Comparison of ENCODE assay signal across 17 cellular contexts in the genomic region with DNA sequence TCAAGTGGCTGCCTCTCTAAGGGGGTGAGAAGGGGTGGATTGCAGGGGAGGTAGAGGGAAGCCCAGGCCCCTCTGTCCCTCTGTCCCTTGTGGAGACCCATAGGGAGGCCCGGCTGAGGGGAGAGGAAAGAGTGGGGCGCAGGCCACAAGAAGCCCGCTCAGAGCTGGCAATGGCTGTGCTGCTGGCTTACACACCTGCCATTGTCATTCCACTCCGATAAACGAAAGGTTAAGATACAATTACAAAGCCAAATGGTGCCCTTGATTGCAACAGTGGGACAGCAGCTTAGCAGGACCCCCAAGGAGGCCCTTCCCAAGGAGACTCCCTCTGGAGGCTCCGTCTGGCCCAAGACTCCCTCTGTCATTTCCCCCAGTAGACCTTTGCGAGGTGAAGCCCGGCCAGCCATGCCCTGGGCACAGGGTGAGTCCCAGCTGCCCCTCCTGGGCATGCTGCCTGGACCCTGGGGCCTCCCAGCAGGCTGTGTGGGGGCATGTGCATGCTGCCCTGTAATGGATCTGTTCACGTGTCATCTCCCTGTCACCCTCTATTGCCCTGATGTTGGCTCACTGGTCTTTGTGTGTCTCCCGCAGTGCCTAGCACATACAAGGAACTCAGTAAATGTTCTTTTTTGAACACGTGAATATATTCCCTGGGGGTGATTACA. TPM values are rescaled to one million over a fixed set of nuclear protein-coding genes. Genes with fewer than 3 reads are reported as not detected.
"Had no signal": no experiment of that assay in that cellular context is flagged by ENCODE, and none has a peak within 500 bp of the region (broad histone marks: within the 10 kb centered on the region; RNA-seq: fewer than 3 reads in every experiment).

No MANE protein-coding gene starts in this region.

- H3K4me1 Mint-ChIP-seq: naive B cell; stimulated activated naive B cell treated with anti-CD40 and anti-IgM and Interleukin-4, amounts not matched to agents 10 μg/mL and 1 μg/mL and 100 μg/mL, for 72 hours had no signal

- H3K27me3 ChIP-seq: gastroesophageal sphincter, tibial nerve had no signal

- H3K36me3 Mint-ChIP-seq: activated naive CD8-positive, alpha-beta T cell treated with anti-CD3 and anti-CD28 coated beads, Interleukin-2, amount 10 ng/mL, durations not matched to agents 7 days and 5 days; naive B cell; stimulated activated naive B cell treated with anti-CD40 and anti-IgM and Interleukin-4, amounts not matched to agents 10 μg/mL and 1 μg/mL and 100 μg/mL, for 72 hours had no signal

- H3K4me3 Mint-ChIP-seq: activated CD8-positive, alpha-beta T cell treated with anti-CD3 and anti-CD28 coated beads, Interleukin-2, amount 10 ng/mL, durations not matched to agents 7 days and 5 days; activated naive CD8-positive, alpha-beta T cell treated with anti-CD3 and anti-CD28 coated beads, Interleukin-2, amount 10 ng/mL, durations not matched to agents 7 days and 5 days; naive B cell; stimulated activated naive B cell treated with anti-CD40 and anti-IgM and Interleukin-4, amounts not matched to agents 10 μg/mL and 1 μg/mL and 100 μg/mL, for 72 hours had no signal

- H3K9me3 ChIP-seq: gastroesophageal sphincter, lower lobe of right lung, neutrophil, tibial nerve had no signal

- H3K27ac Mint-ChIP-seq: activated CD8-positive, alpha-beta T cell treated with anti-CD3 and anti-CD28 coated beads, Interleukin-2, amount 10 ng/mL, durations not matched to agents 7 days and 5 days; activated naive CD8-positive, alpha-beta T cell treated with anti-CD3 and anti-CD28 coated beads, Interleukin-2, amount 10 ng/mL, durations not matched to agents 7 days and 5 days; naive B cell; stimulated activated naive B cell treated with anti-CD40 and anti-IgM and Interleukin-4, amounts not matched to agents 10 μg/mL and 1 μg/mL and 100 μg/mL, for 72 hours had no signal

- H3K36me3 ChIP-seq: gastroesophageal sphincter, lower lobe of right lung, neutrophil, tibial nerve had no signal

- H3K4me3 ChIP-seq: coronary artery, gastroesophageal sphincter, lower lobe of right lung, tibial nerve had no signal

- DNase-seq: activated CD4-positive, alpha-beta T cell treated with anti-CD3 and anti-CD28 coated beads for 48 hours; activated CD8-positive, alpha-beta memory T cell treated with anti-CD3 and anti-CD28 coated beads, Interleukin-2, amount 50 U/mL, for 48 hours; activated CD8-positive, alpha-beta T cell treated with anti-CD3 and anti-CD28 coated beads, Interleukin-2, amount 10 ng/mL, durations not matched to agents 7 days and 5 days; activated naive CD8-positive, alpha-beta T cell treated with anti-CD3 and anti-CD28 coated beads, Interleukin-2, amount 10 ng/mL, durations not matched to agents 7 days and 5 days; aorta; effector CD4-positive, alpha-beta T cell; hippocampal formation; lower lobe of right lung; midbrain; naive B cell; stimulated activated CD4-positive, alpha-beta T cell treated with anti-CD3 and anti-CD28 coated beads, Interleukin-1b, Interleukin-23, amount 100 ng/mL, for 48 hours; stimulated activated naive B cell treated with anti-CD40 and anti-IgM and Interleukin-4, amounts not matched to agents 10 μg/mL and 1 μg/mL and 100 μg/mL, for 72 hours had no signal

- H3K4me1 ChIP-seq: lower lobe of right lung had no signal

- H3K27ac ChIP-seq: coronary artery, gastroesophageal sphincter, lower lobe of right lung, neutrophil, tibial nerve had no signal

- ATAC-seq: activated CD8-positive, alpha-beta T cell treated with anti-CD3 and anti-CD28 coated beads, Interleukin-2, amount 10 ng/mL, durations not matched to agents 7 days and 5 days; gastroesophageal sphincter; stimulated activated naive B cell treated with anti-CD40 and anti-IgM and Interleukin-4, amounts not matched to agents 10 μg/mL and 1 μg/mL and 100 μg/mL, for 72 hours had no signal

- H3K9me3 Mint-ChIP-seq: activated naive CD8-positive, alpha-beta T cell treated with anti-CD3 and anti-CD28 coated beads, Interleukin-2, amount 10 ng/mL, durations not matched to agents 7 days and 5 days; stimulated activated naive B cell treated with anti-CD40 and anti-IgM and Interleukin-4, amounts not matched to agents 10 μg/mL and 1 μg/mL and 100 μg/mL, for 72 hours had no signal

RNA-seq across cellular contexts. Expression of gene KCND3, which starts 45.2 kb away (rescaled TPM):
- total RNA-seq: activated CD8-positive, alpha-beta T cell treated with anti-CD3 and anti-CD28 coated beads, Interleukin-2, amount 10 ng/mL, durations not matched to agents 7 days and 5 days; activated naive CD8-positive, alpha-beta T cell treated with anti-CD3 and anti-CD28 coated beads, Interleukin-2, amount 10 ng/mL, durations not matched to agents 7 days and 5 days; T-helper 1 cell treated with Interleukin-12 subunit alpha and Interleukin-12 subunit beta and Interleukin-4 antibody, amounts not matched to agents 30 ng/mL and 1 ng/mL, for 36 hours had no signal
